In the genomic region with DNA sequence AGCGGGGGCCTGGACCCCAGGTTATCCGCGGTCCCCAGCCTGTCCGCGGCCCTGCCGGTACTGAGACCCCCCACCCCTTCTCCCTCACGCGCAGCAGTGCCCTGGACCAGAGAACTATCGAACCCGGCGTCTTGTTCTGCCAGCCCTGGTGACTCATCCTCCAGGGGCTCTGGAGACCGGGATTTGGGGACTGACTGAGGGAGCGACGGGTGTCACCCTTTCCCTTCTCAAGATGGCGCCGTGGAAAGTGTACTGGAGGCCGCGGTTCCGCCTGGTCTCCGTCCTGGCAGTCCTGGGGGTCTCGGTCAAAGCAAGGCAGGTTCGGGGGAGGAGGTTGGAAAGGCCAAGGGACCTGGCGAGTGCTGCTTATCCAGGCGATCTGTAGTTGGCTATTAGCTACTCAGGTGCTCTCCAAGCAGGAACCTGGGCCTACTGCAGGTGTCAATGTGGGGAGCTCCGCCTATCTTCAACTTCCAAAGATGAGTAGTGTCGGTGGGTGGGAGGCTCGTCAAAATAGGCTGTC, we compare ENCODE assay signal across 8 cellular contexts. TPM values are rescaled to one million over a fixed set of nuclear protein-coding genes. Genes with fewer than 3 reads are reported as not detected.
DNase-seq lines count a peak whose midpoint lies in the region; ATAC-seq and TF ChIP-seq lines count a peak whose summit lies in the region.

No MANE protein-coding gene starts in this region.

- H3K27me3 ChIP-seq in duodenal mucosa (ENCODE audit: control insufficient read depth in 1 of 2, insufficient read depth in 2 of 2, low read length in 2 of 2) (no peaks in the 10 kb centered on the region), lung (ENCODE audit: control insufficient read depth, insufficient read depth) (no peaks in the 10 kb centered on the region)

- H3K4me3 ChIP-seq in duodenal mucosa (ENCODE audit: low read depth in 1 of 2, low read length in 2 of 2) = peak overlapping the region; percentile 81 to 91
- H3K4me3 ChIP-seq in lung = peak overlapping the region; percentile 88

- peak overlapping the region; percentile 98 for H3K27ac ChIP-seq in duodenal mucosa (ENCODE audit: low read depth, low read length)
- H3K27ac ChIP-seq in lung (ENCODE audit: low read depth in 1 of 2, low read length in 1 of 2) = peak overlapping the region; percentile 95 to 96

- H3K4me1 ChIP-seq in duodenal mucosa (ENCODE audit: control insufficient read depth in 1 of 2, insufficient read depth in 2 of 2, low read length in 2 of 2) = peaks cover 24 to 25% of the 10 kb centered on the region in 2 donors
- peaks cover 2 to 17% of the 10 kb centered on the region in 2 donors for H3K4me1 ChIP-seq in lung (ENCODE audit: control insufficient read depth in 2 of 2, insufficient read depth in 2 of 2, low read length in 2 of 2)

- H3K36me3 ChIP-seq in duodenal mucosa (ENCODE audit: control insufficient read depth in 1 of 2, insufficient read depth in 2 of 2, low read length in 2 of 2) (peaks cover 2 to 15% of the 10 kb centered on the region in 2 donors), lung (ENCODE audit: control insufficient read depth in 2 of 2, insufficient read depth in 2 of 2, low read length in 2 of 2) (peaks cover 0 to 2% of the 10 kb centered on the region in 2 donors)

- DNase-seq in NCI-H2227 (lab: John Stamatoyannopoulos, UW; ENCODE audit: unreplicated experiment) = peak; percentile 45
- peak; percentile 46 to 59 for DNase-seq in activated CD4-positive, alpha-beta T cell treated with anti-CD3 and anti-CD28 coated beads, Interleukin-2, amount 50 U/mL, for 48 hours
- peak; percentile 56 for DNase-seq in lung (ENCODE audit: low spot score)
- peak; percentile 16 for DNase-seq in stimulated activated CD8-positive, alpha-beta memory T cell treated with anti-CD3 and anti-CD28 coated beads, Interleukin-15, amount 100 ng/mL, for 1 hour (ENCODE audit: low read depth)
- DNase-seq in epidermal melanocyte (ENCODE audit: insufficient read length, low spot score) = no peak

- peak overlapping the region; percentile 97 to 99 for H3K9ac ChIP-seq in duodenal mucosa (ENCODE audit: low read depth in 1 of 2, low read length in 2 of 2)

- no peak for TF ChIP-seq CTCF in lung (IDR thresholded peaks at IDR 0.05; ENCODE audit: control extremely low read depth, extremely low read depth)

- H3K9me3 ChIP-seq in duodenal mucosa (ENCODE audit: control insufficient read depth in 1 of 2, low read length in 2 of 2) (no peaks in the 10 kb centered on the region), lung (ENCODE audit: control insufficient read depth in 2 of 2, insufficient read depth in 1 of 2, low read length in 1 of 2) (no peaks in the 10 kb centered on the region)

- ATAC-seq in GM18498 (IDR thresholded peaks at IDR 0.05; ENCODE audit: unreplicated experiment) (peak; percentile 19), HG02798 (IDR thresholded peaks at IDR 0.05; ENCODE audit: poor library complexity, unreplicated experiment) (peak; percentile 14), lung (ENCODE audit: insufficient read depth, low FRiP score) (peak; percentile 17)

- WGBS in lung, 2 donors = 0 to 1% methylated on average over 26 to 27 of the region's 27 CpGs

RNA-seq across cellular contexts. Expression of gene RAB5A, which starts 0.7 kb away (rescaled TPM):
- total RNA-seq in lung = 10 to 100 TPM; 52.0 to 91.1 TPM
- 10 to 100 TPM; 36.8 to 44.5 TPM for polyA plus RNA-seq in lung

RNA-seq across cellular contexts. Expression of gene EFHB, which starts 13.6 kb away (rescaled TPM):
- total RNA-seq in lung = 10 to 100 TPM in 1 of 2 donors, 1 to 10 TPM in 1; 6.0 to 12.5 TPM
- 1 to 10 TPM; 1.4 to 2.2 TPM for polyA plus RNA-seq in lung
